ENCODE assay signal across 26 cellular contexts in genomic region chr17:76125922-76126321, GRCh38. TPM values are rescaled to one million over a fixed set of nuclear protein-coding genes. Genes with fewer than 3 reads are reported as not detected.
DNase-seq lines count a peak whose midpoint lies in the region; ATAC-seq, FAIRE-seq and TF ChIP-seq lines count a peak whose summit lies in the region.
"Had no signal": no experiment of that assay in that cellular context is flagged by ENCODE, and none has a peak within 500 bp of the region (broad histone marks: within the 10 kb centered on the region; RNA-seq: fewer than 3 reads in every experiment).

No MANE protein-coding gene starts in this region.

- BruUV-seq in PC-9 (replicated peaks; lab: Mats Ljungman, UMichigan): no TSS peak

- no peaks in the 10 kb centered on the region for H3K9me2 ChIP-seq in PC-9 (ENCODE audit: insufficient read depth)

- peaks cover 0 to 25% of the 10 kb centered on the region in 2 donors for H3K4me1 ChIP-seq in naive thymus-derived CD4-positive, alpha-beta T cell (ENCODE audit: control insufficient read depth in 2 of 2, insufficient read depth in 2 of 2, low read length in 2 of 2)
- H3K4me1 ChIP-seq in PC-9 (replicated peaks; ENCODE audit: insufficient read depth): no peaks in the 10 kb centered on the region

- H3K4me3 Mint-ChIP-seq in activated naive CD8-positive, alpha-beta T cell: no peak overlapping the region
- H3K4me3 Mint-ChIP-seq in activated naive CD8-positive, alpha-beta T cell treated with anti-CD3 and anti-CD28 coated beads, Interleukin-2, amount 50 U/mL, for 24 hours: no peak overlapping the region
- peak overlapping the region in 2 of 10 donors; percentile 25 to 34 for H3K4me3 Mint-ChIP-seq in naive thymus-derived CD4-positive, alpha-beta T cell

- H3K36me3 ChIP-seq in naive thymus-derived CD4-positive, alpha-beta T cell (ENCODE audit: control insufficient read depth in 2 of 3, insufficient read depth in 3 of 3, low read length in 3 of 3): no peaks in the 10 kb centered on the region
- no peaks in the 10 kb centered on the region for H3K36me3 ChIP-seq in PC-9 (ENCODE audit: low read depth)

- H3F3A ChIP-seq in PC-9 (ENCODE audit: insufficient read depth, low read depth): no peaks in the 10 kb centered on the region; the same call in 1 of the 2 replicates

- H3K27me3 ChIP-seq in naive thymus-derived CD4-positive, alpha-beta T cell (ENCODE audit: control insufficient read depth in 2 of 2, insufficient read depth in 2 of 2, low read length in 2 of 2): no peaks in the 10 kb centered on the region
- H3K27me3 ChIP-seq in PC-9 (ENCODE audit: insufficient read depth, low read depth): no peaks in the 10 kb centered on the region

- CTCF ChIA-PET in naive thymus-derived CD4-positive, alpha-beta T cell (lab: Charles Lee): interaction anchor here (0.7 to 13.6 kb wide), 10 partner anchors 17 to 155 kb away, joined by 3 to 191 read pairs (median 4); no protein-coding TSS in a partner anchor
- CTCF ChIA-PET in PC-9 (lab: Charles Lee): interaction anchor here (0.6 to 1.0 kb wide), 3 partner anchors 16 to 121 kb away, joined by 3 to 5 read pairs (median 4); no protein-coding TSS in a partner anchor

- no peaks in the 10 kb centered on the region for H3K27me3 Mint-ChIP-seq in activated naive CD8-positive, alpha-beta T cell
- no peaks in the 10 kb centered on the region for H3K27me3 Mint-ChIP-seq in activated naive CD8-positive, alpha-beta T cell treated with anti-CD3 and anti-CD28 coated beads, Interleukin-2, amount 50 U/mL, for 24 hours
- peaks cover 0 to 2% (median 0%) of the 10 kb centered on the region in 5 donors for H3K27me3 Mint-ChIP-seq in naive thymus-derived CD4-positive, alpha-beta T cell

- H3K27ac ChIP-seq in naive thymus-derived CD4-positive, alpha-beta T cell (ENCODE audit: low read depth, low read length): no peak overlapping the region
- H3K27ac ChIP-seq in PC-9: no peak overlapping the region
- H3K27ac ChIP-seq: RWPE1 had no signal

- H3K4me2 ChIP-seq in PC-9: no peak overlapping the region

- no peak overlapping the region for H2AFZ ChIP-seq in PC-9

- FAIRE-seq in GM19239 (lab: Jason Lieb, UNC): peak; percentile 44
- FAIRE-seq: A204.1, GM12892, H1 had no signal

- peaks cover 26% of the 10 kb centered on the region for H3K4me1 Mint-ChIP-seq in activated naive CD8-positive, alpha-beta T cell (ENCODE audit: low read depth)
- peaks cover 21% of the 10 kb centered on the region for H3K4me1 Mint-ChIP-seq in activated naive CD8-positive, alpha-beta T cell treated with anti-CD3 and anti-CD28 coated beads, Interleukin-2, amount 50 U/mL, for 24 hours
- peaks cover 11 to 40% (median 30%) of the 10 kb centered on the region in 7 donors for H3K4me1 Mint-ChIP-seq in naive thymus-derived CD4-positive, alpha-beta T cell

- H3K4me3 ChIP-seq in naive thymus-derived CD4-positive, alpha-beta T cell (ENCODE audit: low read length): no peak overlapping the region
- no peak overlapping the region for H3K4me3 ChIP-seq in PC-9

- H4K20me1 ChIP-seq in PC-9 (ENCODE audit: insufficient read depth): no peaks in the 10 kb centered on the region

- H3K9me3 Mint-ChIP-seq in activated naive CD8-positive, alpha-beta T cell (ENCODE audit: low read depth): no peaks in the 10 kb centered on the region
- H3K9me3 Mint-ChIP-seq in activated naive CD8-positive, alpha-beta T cell treated with anti-CD3 and anti-CD28 coated beads, Interleukin-2, amount 50 U/mL, for 24 hours: no peaks in the 10 kb centered on the region
- peaks cover 0 to 2% (median 0%) of the 10 kb centered on the region in 11 donors for H3K9me3 Mint-ChIP-seq in naive thymus-derived CD4-positive, alpha-beta T cell
- H3K9me3 Mint-ChIP-seq: CD8-positive, alpha-beta memory T cell had no signal

- intact Hi-C loops in naive thymus-derived CD4-positive, alpha-beta T cell (cut with micrococcal nuclease): no loop called here
- intact Hi-C loops in PC-9 (cut with micrococcal nuclease; ENCODE audit: unreplicated experiment): no loop called here

- H3K79me2 ChIP-seq in PC-9 (ENCODE audit: low read depth): no peaks in the 10 kb centered on the region

- no peak for DNase-seq in activated naive CD8-positive, alpha-beta T cell treated with anti-CD3 and anti-CD28 coated beads, Interleukin-2, amount 50 U/mL, for 24 hours
- no peak for DNase-seq in GM19239 (ENCODE audit: insufficient read length, low spot score)
- DNase-seq in naive thymus-derived CD4-positive, alpha-beta T cell: no peak
- DNase-seq in PC-9: no peak
- DNase-seq in COLO829 (ENCODE audit: low spot score): no peak
- DNase-seq: C1 segment of cervical spinal cord; Calu3; CD8-positive, alpha-beta memory T cell; DND-41; Karpas-422; NCI-H1092; NCI-H1417 treated with DMSO at 0.1 percent for 48 hours; NCI-H1694 treated with DMSO at 0.1 percent for 48 hours; NCI-H2081 treated with DMSO at 0.1 percent for 48 hours; NCI-H2171; NCI-H226; NCI-H510A; NCI-H69; SHP77 had no signal

- ATAC-seq in activated naive CD8-positive, alpha-beta T cell treated with anti-CD3 and anti-CD28 coated beads, Interleukin-2, amount 50 U/mL, for 24 hours: no peak
- no peak for ATAC-seq in naive thymus-derived CD4-positive, alpha-beta T cell
- ATAC-seq: Panc1 had no signal

- no peaks in the 10 kb centered on the region for H3K9me3 ChIP-seq in naive thymus-derived CD4-positive, alpha-beta T cell (ENCODE audit: control insufficient read depth in 2 of 3, low read length in 3 of 3)
- no peaks in the 10 kb centered on the region for H3K9me3 ChIP-seq in PC-9 (ENCODE audit: insufficient read depth, low read depth)

- no peak for TF ChIP-seq CTCF in PC-9 (conservative IDR thresholded peaks at IDR 0.05)

- peak overlapping the region; percentile 54 for H3K27ac Mint-ChIP-seq in activated naive CD8-positive, alpha-beta T cell
- no peak overlapping the region for H3K27ac Mint-ChIP-seq in activated naive CD8-positive, alpha-beta T cell treated with anti-CD3 and anti-CD28 coated beads, Interleukin-2, amount 50 U/mL, for 24 hours
- H3K27ac Mint-ChIP-seq in naive thymus-derived CD4-positive, alpha-beta T cell: peak overlapping the region in 8 of 9 donors; percentile 73 to 95 (median 86)

- H3K36me3 Mint-ChIP-seq in activated naive CD8-positive, alpha-beta T cell: no peaks in the 10 kb centered on the region
- no peaks in the 10 kb centered on the region for H3K36me3 Mint-ChIP-seq in activated naive CD8-positive, alpha-beta T cell treated with anti-CD3 and anti-CD28 coated beads, Interleukin-2, amount 50 U/mL, for 24 hours (ENCODE audit: low read depth)
- no peaks in the 10 kb centered on the region for H3K36me3 Mint-ChIP-seq in naive thymus-derived CD4-positive, alpha-beta T cell
- H3K36me3 Mint-ChIP-seq: CD8-positive, alpha-beta memory T cell had no signal

- POLR2A ChIA-PET in naive thymus-derived CD4-positive, alpha-beta T cell (lab: Charles Lee): interaction anchor here (0.8 to 7.9 kb wide), 13 partner anchors 10 to 148 kb away, joined by 3 to 90 read pairs (median 5); partner anchors contain the start of genes EXOC7 and FOXJ1
- POLR2A ChIA-PET in PC-9 (lab: Charles Lee; ENCODE audit: unreplicated experiment): interaction anchor here (0.6 to 0.7 kb wide), 2 partner anchors 19 to 36 kb away, joined by 5 to 8 read pairs; no protein-coding TSS in a partner anchor

RNA-seq across cellular contexts. Expression of gene FOXJ1, which starts 15.1 kb away (rescaled TPM):
- 1 to 10 TPM in 4 of 5 experiments, under 1 TPM in 1; 0.29 to 2.2 (median 1.4) TPM for total RNA-seq in naive thymus-derived CD4-positive, alpha-beta T cell
- polyA plus RNA-seq in naive thymus-derived CD4-positive, alpha-beta T cell: 1 to 10 TPM in 1 of 2 donors, under 1 TPM in 1; 0.27 to 1.0 TPM
- total RNA-seq in PC-9 (2021): 12.5 and 23.7 TPM in 2 replicates
- total RNA-seq: Calu3, SK-MEL-5 had no signal

RNA-seq across cellular contexts. Expression of gene EXOC7, which starts 22.3 kb away (rescaled TPM):
- total RNA-seq in naive thymus-derived CD4-positive, alpha-beta T cell: 100 to 1,000 TPM; 112 to 204 (median 160) TPM
- polyA plus RNA-seq in naive thymus-derived CD4-positive, alpha-beta T cell: 10 to 100 TPM; 46.6 to 73.3 TPM
- 118 and 131 TPM in 2 replicates for total RNA-seq in PC-9 (2021)

RNA-seq across cellular contexts. Expression of gene ZACN, which starts 46.9 kb away (rescaled TPM):
- 1 to 10 TPM in 1 of 5 experiments, under 1 TPM in 3, not detected in 1; 0.24 to 1.1 (median 0.28) TPM for total RNA-seq in naive thymus-derived CD4-positive, alpha-beta T cell
- polyA plus RNA-seq in naive thymus-derived CD4-positive, alpha-beta T cell: 1 to 10 TPM; 2.3 to 4.6 TPM
- total RNA-seq in PC-9 (2021): not detected in 2 replicates
- polyA plus RNA-seq: H1 had no signal

RNA-seq across cellular contexts. Expression of gene GALR2, which starts 51.3 kb away (rescaled TPM):
- total RNA-seq in naive thymus-derived CD4-positive, alpha-beta T cell: 1 to 10 TPM in 2 of 5 experiments, not detected in 3; 1.0 to 1.2 TPM
- under 1 TPM in 1 of 2 donors, not detected in 1; 0.13 TPM for polyA plus RNA-seq in naive thymus-derived CD4-positive, alpha-beta T cell
- total RNA-seq in PC-9 (2021): 2.8 and 3.0 TPM in 2 replicates
- polyA plus RNA-seq: CD8-positive, alpha-beta memory T cell had no signal

RNA-seq across cellular contexts. Expression of gene SRP68, which starts 53.6 kb away (rescaled TPM):
- 100 to 1,000 TPM in 1 of 5 experiments, 10 to 100 TPM in 4; 70.8 to 105 (median 91.9) TPM for total RNA-seq in naive thymus-derived CD4-positive, alpha-beta T cell
- 10 to 100 TPM; 69.6 to 94.0 TPM for polyA plus RNA-seq in naive thymus-derived CD4-positive, alpha-beta T cell
- total RNA-seq in PC-9 (2021): 69.7 and 91.7 TPM in 2 replicates
